ENCODE assay signal across 17 cellular contexts in genomic region chr10:117892681-117893220, GRCh38.
DNase-seq lines count a peak whose midpoint lies in the region; ATAC-seq and TF ChIP-seq lines count a peak whose summit lies in the region.
"Had no signal": no experiment of that assay in that cellular context is flagged by ENCODE, and none has a peak within 500 bp of the region (broad histone marks: within the 10 kb centered on the region; RNA-seq: fewer than 3 reads in every experiment).

No MANE protein-coding gene starts in this region.

- no peaks in the 10 kb centered on the region for H4K20me1 ChIP-seq in GM23338 (replicated peaks; ENCODE audit: insufficient read depth)

- H3K27ac ChIP-seq in GM23338 (ENCODE audit: low read depth) (no peak overlapping the region), sigmoid colon (no peak overlapping the region)

- H3K4me1 ChIP-seq in GM23338 (ENCODE audit: insufficient read depth) (peaks cover 18% of the 10 kb centered on the region), sigmoid colon (no peaks in the 10 kb centered on the region)

- no peaks in the 10 kb centered on the region for H3F3A ChIP-seq in GM23338 (replicated peaks; ENCODE audit: low read depth)

- H3K36me3 Mint-ChIP-seq in T-helper 1 cell treated with Interleukin-12 subunit alpha and Interleukin-12 subunit beta and Interleukin-4 antibody, amounts not matched to agents 30 μg/mL and 1 μg/mL, for 36 hours (ENCODE audit: low read depth): no peaks in the 10 kb centered on the region
- no peaks in the 10 kb centered on the region; the same call in 2 of the 3 replicates for H3K36me3 Mint-ChIP-seq in GM23338 (ENCODE audit: low read depth)
- peaks cover 2% of the 10 kb centered on the region for H3K36me3 Mint-ChIP-seq in neural crest cell (ENCODE audit: low read depth)

- H2AFZ ChIP-seq in GM23338: 0 out of 2 replicates have a peak overlapping the region, but pooled peaks have one; percentile 28

- ATAC-seq in GM23338 (no peak), HG03175 (IDR thresholded peaks at IDR 0.05; ENCODE audit: unreplicated experiment) (no peak)
- ATAC-seq: Right ventricle myocardium inferior had no signal

- no peak for TF ChIP-seq POLR2A in sigmoid colon (IDR thresholded peaks at IDR 0.05)

- peaks cover 5% of the 10 kb centered on the region for H3K4me1 Mint-ChIP-seq in T-helper 1 cell treated with Interleukin-12 subunit alpha and Interleukin-12 subunit beta and Interleukin-4 antibody, amounts not matched to agents 30 μg/mL and 1 μg/mL, for 36 hours (ENCODE audit: low read depth)
- H3K4me1 Mint-ChIP-seq in GM23338 (peaks cover 19% of the 10 kb centered on the region), neural crest cell (peaks cover 18% of the 10 kb centered on the region)

- DNase-seq in T-helper 1 cell (no peak), GM23338 (ENCODE audit: low spot score) (no peak), ecto neural progenitor cell (ENCODE audit: low spot score) (peak; percentile 16), neural crest cell (ENCODE audit: low read depth, low spot score) (no peak), medulla oblongata (ENCODE audit: extremely low spot score) (no peak), sigmoid colon (no peak)
- DNase-seq: C1 segment of cervical spinal cord, GOT3, KG1, NCI-H1436, NCI-H2029, NCI-H2171, NCI-H526, SK-N-SH had no signal

- H3K79me2 ChIP-seq in GM23338 (replicated peaks; ENCODE audit: insufficient read depth): no peaks in the 10 kb centered on the region

- 56 to 80% methylated on average over 2 of the region's 2 CpGs for WGBS in sigmoid colon, 2 donors

- H3K9me3 ChIP-seq in sigmoid colon: no peaks in the 10 kb centered on the region
- H3K9me3 ChIP-seq: SK-N-SH had no signal

- no peak overlapping the region for H3K4me3 ChIP-seq in GM23338
- no peak overlapping the region for H3K4me3 ChIP-seq in sigmoid colon

- H3K9me2 ChIP-seq in GM23338 (ENCODE audit: insufficient read depth): peaks cover 8% of the 10 kb centered on the region
- H3K9me2 ChIP-seq: SK-N-SH had no signal

- no peak overlapping the region for H3K4me2 ChIP-seq in GM23338
- H3K4me2 ChIP-seq: SK-N-SH had no signal

- H3K27me3 ChIP-seq in GM23338 (ENCODE audit: insufficient read depth) (no peaks in the 10 kb centered on the region), sigmoid colon (peaks cover 0 to 6% (median 0%) of the 10 kb centered on the region in 3 donors)

- no peak overlapping the region for H3K4me3 Mint-ChIP-seq in T-helper 1 cell treated with Interleukin-12 subunit alpha and Interleukin-12 subunit beta and Interleukin-4 antibody, amounts not matched to agents 30 μg/mL and 1 μg/mL, for 36 hours
- no peak overlapping the region for H3K4me3 Mint-ChIP-seq in GM23338
- no peak overlapping the region for H3K4me3 Mint-ChIP-seq in neural crest cell

- H3K9me3 Mint-ChIP-seq in T-helper 1 cell treated with Interleukin-12 subunit alpha and Interleukin-12 subunit beta and Interleukin-4 antibody, amounts not matched to agents 30 μg/mL and 1 μg/mL, for 36 hours: peaks cover 14% of the 10 kb centered on the region
- no peaks in the 10 kb centered on the region for H3K9me3 Mint-ChIP-seq in GM23338
- H3K9me3 Mint-ChIP-seq in neural crest cell: peaks cover 5% of the 10 kb centered on the region

- intact Hi-C loops in sigmoid colon (cut with DNase I): no loop called here

- no peak for TF ChIP-seq CTCF in GM23338 (conservative IDR thresholded peaks at IDR 0.05; ENCODE audit: low read depth in 2 of 2)
- no peak for TF ChIP-seq CTCF in neural crest cell (conservative IDR thresholded peaks at IDR 0.05)
- TF ChIP-seq CTCF in sigmoid colon (IDR thresholded peaks at IDR 0.05): no peak

- peaks cover 11% of the 10 kb centered on the region for H3K27me3 Mint-ChIP-seq in T-helper 1 cell treated with Interleukin-12 subunit alpha and Interleukin-12 subunit beta and Interleukin-4 antibody, amounts not matched to agents 30 μg/mL and 1 μg/mL, for 36 hours (ENCODE audit: low read depth)
- no peaks in the 10 kb centered on the region for H3K27me3 Mint-ChIP-seq in GM23338 (ENCODE audit: insufficient read depth, low read depth, poor library complexity)
- H3K27me3 Mint-ChIP-seq in neural crest cell (ENCODE audit: low read depth): peaks cover 3% of the 10 kb centered on the region

- H3K36me3 ChIP-seq in GM23338 (ENCODE audit: insufficient read depth) (no peaks in the 10 kb centered on the region; the same call in 1 of the 2 replicates), sigmoid colon (no peaks in the 10 kb centered on the region)

- TF ChIP-seq EP300 in sigmoid colon (IDR thresholded peaks at IDR 0.05): no peak

- H3K27ac Mint-ChIP-seq in T-helper 1 cell treated with Interleukin-12 subunit alpha and Interleukin-12 subunit beta and Interleukin-4 antibody, amounts not matched to agents 30 μg/mL and 1 μg/mL, for 36 hours: peak overlapping the region; percentile 32
- H3K27ac Mint-ChIP-seq in GM23338: no peak overlapping the region
- peak overlapping the region; percentile 2 for H3K27ac Mint-ChIP-seq in neural crest cell (ENCODE audit: unreplicated experiment)

TF ChIP-seq in GM23338, 12 proteins besides CTCF, POLR2A, EP300 and RAD21:
- TF ChIP-seq, protein P1, sequence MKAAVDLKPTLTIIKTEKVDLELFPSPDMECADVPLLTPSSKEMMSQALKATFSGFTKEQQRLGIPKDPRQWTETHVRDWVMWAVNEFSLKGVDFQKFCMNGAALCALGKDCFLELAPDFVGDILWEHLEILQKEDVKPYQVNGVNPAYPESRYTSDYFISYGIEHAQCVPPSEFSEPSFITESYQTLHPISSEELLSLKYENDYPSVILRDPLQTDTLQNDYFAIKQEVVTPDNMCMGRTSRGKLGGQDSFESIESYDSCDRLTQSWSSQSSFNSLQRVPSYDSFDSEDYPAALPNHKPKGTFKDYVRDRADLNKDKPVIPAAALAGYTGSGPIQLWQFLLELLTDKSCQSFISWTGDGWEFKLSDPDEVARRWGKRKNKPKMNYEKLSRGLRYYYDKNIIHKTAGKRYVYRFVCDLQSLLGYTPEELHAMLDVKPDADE (IDR thresholded peaks at IDR 0.05): no peak
- TF ChIP-seq CREB1 (CRISPR knock-in tag; IDR thresholded peaks at IDR 0.05; ENCODE audit: low read depth) (no peak), JUNB (IDR thresholded peaks at IDR 0.05; ENCODE audit: unreplicated experiment) (no peak), EZH2 (IDR thresholded peaks at IDR 0.05; ENCODE audit: low read depth, unreplicated experiment) (no peak)
- TF ChIP-seq, protein P2, sequence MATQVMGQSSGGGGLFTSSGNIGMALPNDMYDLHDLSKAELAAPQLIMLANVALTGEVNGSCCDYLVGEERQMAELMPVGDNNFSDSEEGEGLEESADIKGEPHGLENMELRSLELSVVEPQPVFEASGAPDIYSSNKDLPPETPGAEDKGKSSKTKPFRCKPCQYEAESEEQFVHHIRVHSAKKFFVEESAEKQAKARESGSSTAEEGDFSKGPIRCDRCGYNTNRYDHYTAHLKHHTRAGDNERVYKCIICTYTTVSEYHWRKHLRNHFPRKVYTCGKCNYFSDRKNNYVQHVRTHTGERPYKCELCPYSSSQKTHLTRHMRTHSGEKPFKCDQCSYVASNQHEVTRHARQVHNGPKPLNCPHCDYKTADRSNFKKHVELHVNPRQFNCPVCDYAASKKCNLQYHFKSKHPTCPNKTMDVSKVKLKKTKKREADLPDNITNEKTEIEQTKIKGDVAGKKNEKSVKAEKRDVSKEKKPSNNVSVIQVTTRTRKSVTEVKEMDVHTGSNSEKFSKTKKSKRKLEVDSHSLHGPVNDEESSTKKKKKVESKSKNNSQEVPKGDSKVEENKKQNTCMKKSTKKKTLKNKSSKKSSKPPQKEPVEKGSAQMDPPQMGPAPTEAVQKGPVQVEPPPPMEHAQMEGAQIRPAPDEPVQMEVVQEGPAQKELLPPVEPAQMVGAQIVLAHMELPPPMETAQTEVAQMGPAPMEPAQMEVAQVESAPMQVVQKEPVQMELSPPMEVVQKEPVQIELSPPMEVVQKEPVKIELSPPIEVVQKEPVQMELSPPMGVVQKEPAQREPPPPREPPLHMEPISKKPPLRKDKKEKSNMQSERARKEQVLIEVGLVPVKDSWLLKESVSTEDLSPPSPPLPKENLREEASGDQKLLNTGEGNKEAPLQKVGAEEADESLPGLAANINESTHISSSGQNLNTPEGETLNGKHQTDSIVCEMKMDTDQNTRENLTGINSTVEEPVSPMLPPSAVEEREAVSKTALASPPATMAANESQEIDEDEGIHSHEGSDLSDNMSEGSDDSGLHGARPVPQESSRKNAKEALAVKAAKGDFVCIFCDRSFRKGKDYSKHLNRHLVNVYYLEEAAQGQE (IDR thresholded peaks at IDR 0.05; ENCODE audit: unreplicated experiment): no peak
